Comparison of ENCODE assay signal across 1 cellular context in the genomic region with DNA sequence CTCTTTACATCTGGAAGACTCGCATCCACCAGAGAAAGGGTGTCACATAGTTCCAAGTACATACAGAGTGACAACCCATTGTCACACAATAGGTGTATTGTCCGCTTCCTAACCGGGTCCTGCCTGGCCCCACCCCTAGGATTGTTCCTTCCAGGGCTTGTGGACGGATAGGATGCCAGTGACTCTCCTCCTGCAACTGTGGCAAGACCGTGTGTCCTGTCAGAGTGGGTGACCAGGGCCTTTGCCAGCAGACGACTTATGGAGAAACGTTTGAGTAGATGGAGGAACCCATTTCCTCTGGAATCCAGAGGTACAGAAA.
TF ChIP-seq lines count a peak whose summit lies in the region.

No MANE protein-coding gene starts in this region.

TF ChIP-seq in HepG2, 621 proteins besides CTCF, POLR2A, EP300 and RAD21 (continued from another document):
- TF ChIP-seq, protein P1, sequence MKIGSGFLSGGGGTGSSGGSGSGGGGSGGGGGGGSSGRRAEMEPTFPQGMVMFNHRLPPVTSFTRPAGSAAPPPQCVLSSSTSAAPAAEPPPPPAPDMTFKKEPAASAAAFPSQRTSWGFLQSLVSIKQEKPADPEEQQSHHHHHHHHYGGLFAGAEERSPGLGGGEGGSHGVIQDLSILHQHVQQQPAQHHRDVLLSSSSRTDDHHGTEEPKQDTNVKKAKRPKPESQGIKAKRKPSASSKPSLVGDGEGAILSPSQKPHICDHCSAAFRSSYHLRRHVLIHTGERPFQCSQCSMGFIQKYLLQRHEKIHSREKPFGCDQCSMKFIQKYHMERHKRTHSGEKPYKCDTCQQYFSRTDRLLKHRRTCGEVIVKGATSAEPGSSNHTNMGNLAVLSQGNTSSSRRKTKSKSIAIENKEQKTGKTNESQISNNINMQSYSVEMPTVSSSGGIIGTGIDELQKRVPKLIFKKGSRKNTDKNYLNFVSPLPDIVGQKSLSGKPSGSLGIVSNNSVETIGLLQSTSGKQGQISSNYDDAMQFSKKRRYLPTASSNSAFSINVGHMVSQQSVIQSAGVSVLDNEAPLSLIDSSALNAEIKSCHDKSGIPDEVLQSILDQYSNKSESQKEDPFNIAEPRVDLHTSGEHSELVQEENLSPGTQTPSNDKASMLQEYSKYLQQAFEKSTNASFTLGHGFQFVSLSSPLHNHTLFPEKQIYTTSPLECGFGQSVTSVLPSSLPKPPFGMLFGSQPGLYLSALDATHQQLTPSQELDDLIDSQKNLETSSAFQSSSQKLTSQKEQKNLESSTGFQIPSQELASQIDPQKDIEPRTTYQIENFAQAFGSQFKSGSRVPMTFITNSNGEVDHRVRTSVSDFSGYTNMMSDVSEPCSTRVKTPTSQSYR (CRISPR knock-in tag; IDR thresholded peaks at IDR 0.05; ENCODE audit: borderline replicate concordance): no peak
- no peak for TF ChIP-seq CENPT (CRISPR knock-in tag; IDR thresholded peaks at IDR 0.05; ENCODE audit: low read depth)
- TF ChIP-seq ZNF225 (CRISPR knock-in tag; IDR thresholded peaks at IDR 0.05): no peak
- 0 out of 2 replicates have a peak, but pooled peaks have one; percentile 49 for TF ChIP-seq TGIF2 (CRISPR knock-in tag; IDR thresholded peaks at IDR 0.05)
- TF ChIP-seq ZNF292 (CRISPR knock-in tag; IDR thresholded peaks at IDR 0.05; ENCODE audit: borderline replicate concordance, low read depth): no peak
- TF ChIP-seq JDP2 (CRISPR knock-in tag; IDR thresholded peaks at IDR 0.05; ENCODE audit: borderline replicate concordance): no peak
- TF ChIP-seq TBX2 (CRISPR knock-in tag; IDR thresholded peaks at IDR 0.05; ENCODE audit: borderline replicate concordance): 0 out of 2 replicates have a peak, but pooled peaks have one; percentile 57
- peak; percentile 88 for TF ChIP-seq SOX13 (IDR thresholded peaks at IDR 0.05)
- peak in 1 of 2 experiments; percentile 96; a peak in 2 of 4 replicates for TF ChIP-seq SOX13 (CRISPR knock-in tag; conservative IDR thresholded peaks at IDR 0.05 in 1 of 2, IDR thresholded peaks at IDR 0.05 in 1 of 2)
- 0 out of 4 replicates have a peak, but pooled peaks of 1 of the 2 experiments have one; percentile 5 for TF ChIP-seq KLF16 (CRISPR knock-in tag; IDR thresholded peaks at IDR 0.05)
- TF ChIP-seq FOXJ3 (CRISPR knock-in tag; IDR thresholded peaks at IDR 0.05; ENCODE audit: borderline replicate concordance): no peak
- TF ChIP-seq TAF15 (IDR thresholded peaks at IDR 0.05; ENCODE audit: low read depth, low read length, poor library complexity, severe bottlenecking): no peak
- no peak for TF ChIP-seq YEATS2 (CRISPR knock-in tag; IDR thresholded peaks at IDR 0.05; ENCODE audit: borderline replicate concordance)
- TF ChIP-seq NBN (conservative IDR thresholded peaks at IDR 0.05): no peak
- no peak for TF ChIP-seq HNRNPUL1 (IDR thresholded peaks at IDR 0.05; ENCODE audit: low read depth, low read length)
- TF ChIP-seq ZNF788 (CRISPR knock-in tag; IDR thresholded peaks at IDR 0.05; ENCODE audit: borderline replicate concordance): 0 out of 2 replicates have a peak, but pooled peaks have one; percentile 56
- TF ChIP-seq KLF6 (CRISPR knock-in tag; IDR thresholded peaks at IDR 0.05): no peak
- TF ChIP-seq ZSCAN9 (CRISPR knock-in tag; IDR thresholded peaks at IDR 0.05; ENCODE audit: borderline replicate concordance): no peak
- no peak for TF ChIP-seq PHF8 (CRISPR knock-in tag; IDR thresholded peaks at IDR 0.05)
- TF ChIP-seq, protein P2, sequence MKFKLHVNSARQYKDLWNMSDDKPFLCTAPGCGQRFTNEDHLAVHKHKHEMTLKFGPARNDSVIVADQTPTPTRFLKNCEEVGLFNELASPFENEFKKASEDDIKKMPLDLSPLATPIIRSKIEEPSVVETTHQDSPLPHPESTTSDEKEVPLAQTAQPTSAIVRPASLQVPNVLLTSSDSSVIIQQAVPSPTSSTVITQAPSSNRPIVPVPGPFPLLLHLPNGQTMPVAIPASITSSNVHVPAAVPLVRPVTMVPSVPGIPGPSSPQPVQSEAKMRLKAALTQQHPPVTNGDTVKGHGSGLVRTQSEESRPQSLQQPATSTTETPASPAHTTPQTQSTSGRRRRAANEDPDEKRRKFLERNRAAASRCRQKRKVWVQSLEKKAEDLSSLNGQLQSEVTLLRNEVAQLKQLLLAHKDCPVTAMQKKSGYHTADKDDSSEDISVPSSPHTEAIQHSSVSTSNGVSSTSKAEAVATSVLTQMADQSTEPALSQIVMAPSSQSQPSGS (CRISPR knock-in tag; IDR thresholded peaks at IDR 0.05): no peak
- TF ChIP-seq, protein P3, sequence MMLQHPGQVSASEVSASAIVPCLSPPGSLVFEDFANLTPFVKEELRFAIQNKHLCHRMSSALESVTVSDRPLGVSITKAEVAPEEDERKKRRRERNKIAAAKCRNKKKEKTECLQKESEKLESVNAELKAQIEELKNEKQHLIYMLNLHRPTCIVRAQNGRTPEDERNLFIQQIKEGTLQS (CRISPR knock-in tag; IDR thresholded peaks at IDR 0.05): no peak
- TF ChIP-seq ZNF550 (CRISPR knock-in tag; IDR thresholded peaks at IDR 0.05; ENCODE audit: borderline replicate concordance): no peak
- TF ChIP-seq ZNF441 (CRISPR knock-in tag; IDR thresholded peaks at IDR 0.05; ENCODE audit: borderline replicate concordance): no peak
